Comparison of ENCODE assay signal across 1 cellular context in genomic region chr2:158006961-158007664, GRCh38.
TF ChIP-seq lines count a peak whose summit lies in the region.

No MANE protein-coding gene starts in this region.

TF ChIP-seq in GM12878, 131 proteins besides CTCF, POLR2A, EP300 and RAD21 (continued from another document):
- TF ChIP-seq ZNF592 (IDR thresholded peaks at IDR 0.05) = no peak
- TF ChIP-seq BCLAF1 (IDR thresholded peaks at IDR 0.05) = no peak
- no peak for TF ChIP-seq ZNF274 (IDR thresholded peaks at IDR 0.05; ENCODE audit: insufficient read depth, insufficient read length)
- TF ChIP-seq IRF5 (IDR thresholded peaks at IDR 0.05; ENCODE audit: borderline replicate concordance) = no peak
- no peak for TF ChIP-seq RB1 (IDR thresholded peaks at IDR 0.05; ENCODE audit: borderline replicate concordance)
- no peak for TF ChIP-seq ESRRA (IDR thresholded peaks at IDR 0.05; ENCODE audit: low read length)
- TF ChIP-seq ZNF217 (IDR thresholded peaks at IDR 0.05) = no peak
- TF ChIP-seq POLR2AphosphoS2 (IDR thresholded peaks at IDR 0.05; ENCODE audit: low read depth, low read length) = no peak
- no peak for TF ChIP-seq SIX5 (IDR thresholded peaks at IDR 0.05; ENCODE audit: low read depth, low read length, severe bottlenecking)
